In genomic region chr22:50481045-50481439, GRCh38 we compare ENCODE assay signal across 7 cellular contexts. TPM values are rescaled to one million over a fixed set of nuclear protein-coding genes. Genes with fewer than 3 reads are reported as not detected.
DNase-seq lines count a peak whose midpoint lies in the region; ATAC-seq and TF ChIP-seq lines count a peak whose summit lies in the region.

No MANE protein-coding gene starts in this region.

- TF ChIP-seq CTCF in GM12865 (IDR thresholded peaks at IDR 0.05; ENCODE audit: insufficient read depth, low read depth, low read length, missing control alignments) = no peak
- TF ChIP-seq CTCF in foreskin fibroblast (IDR thresholded peaks at IDR 0.05; ENCODE audit: low read depth, low read length) = no peak

- ATAC-seq in T-helper 17 cell (no peak), GM18867 (IDR thresholded peaks at IDR 0.05; ENCODE audit: unreplicated experiment) (no peak)

- H3K9me3 ChIP-seq in T-helper 17 cell (ENCODE audit: control insufficient read depth, low read length, poor library complexity, severe bottlenecking) = no peaks in the 10 kb centered on the region

- H3K27ac ChIP-seq in skin epidermis = peak overlapping the region in 3 of 21 experiments; percentile 7 to 46 (median 36)

- peaks cover 8% of the 10 kb centered on the region for H3K4me1 Mint-ChIP-seq in T-helper 17 cell

- peak overlapping the region; percentile 26; the same call in 1 of the 2 replicates for H3K4me3 ChIP-seq in GM12865 (ENCODE audit: low read depth, low read length)
- peak overlapping the region; percentile 61 to 66 for H3K4me3 ChIP-seq in foreskin fibroblast (ENCODE audit: low read depth in 1 of 2, low read length in 2 of 2)
- H3K4me3 ChIP-seq in skin epidermis = peak overlapping the region; percentile 9 to 48 (median 43)

- peak overlapping the region; percentile 82 for H3K4me3 Mint-ChIP-seq in T-helper 17 cell

- no peak overlapping the region for H3K27ac Mint-ChIP-seq in T-helper 17 cell

- DNase-seq in GM12865 (ENCODE audit: low read depth) = no peak
- DNase-seq in T-helper 17 cell = no peak
- DNase-seq in foreskin fibroblast = no peak
- DNase-seq in central memory CD4-positive, alpha-beta T cell = no peak
- no peak for DNase-seq in GDM1 (lab: John Stamatoyannopoulos, UW)

- H3K27me3 Mint-ChIP-seq in T-helper 17 cell = peaks cover 5% of the 10 kb centered on the region

- no peaks in the 10 kb centered on the region for H3K36me3 Mint-ChIP-seq in T-helper 17 cell (ENCODE audit: low read depth)

RNA-seq across cellular contexts. Expression of gene ADM2, which starts 0.3 kb away (rescaled TPM):
- 1 to 10 TPM; 1.7 to 2.4 TPM for total RNA-seq in T-helper 17 cell

RNA-seq across cellular contexts. Expression of gene MIOX, which starts 5.6 kb away (rescaled TPM):
- total RNA-seq in T-helper 17 cell = not detected

RNA-seq across cellular contexts. Expression of gene SBF1, which starts 6.2 kb away (rescaled TPM):
- 100 to 1,000 TPM; 202 to 217 TPM for total RNA-seq in T-helper 17 cell

RNA-seq across cellular contexts. Expression of gene LMF2, which starts 26.5 kb away (rescaled TPM):
- 100 to 1,000 TPM; 110 to 130 TPM for total RNA-seq in T-helper 17 cell

RNA-seq across cellular contexts. Expression of gene NCAPH2, which starts 27.0 kb away (rescaled TPM):
- total RNA-seq in T-helper 17 cell = 100 to 1,000 TPM in 1 of 2 donors, 10 to 100 TPM in 1; 97.0 to 103 TPM
